1 cellular context compared by ENCODE assay signal in the genomic region with DNA sequence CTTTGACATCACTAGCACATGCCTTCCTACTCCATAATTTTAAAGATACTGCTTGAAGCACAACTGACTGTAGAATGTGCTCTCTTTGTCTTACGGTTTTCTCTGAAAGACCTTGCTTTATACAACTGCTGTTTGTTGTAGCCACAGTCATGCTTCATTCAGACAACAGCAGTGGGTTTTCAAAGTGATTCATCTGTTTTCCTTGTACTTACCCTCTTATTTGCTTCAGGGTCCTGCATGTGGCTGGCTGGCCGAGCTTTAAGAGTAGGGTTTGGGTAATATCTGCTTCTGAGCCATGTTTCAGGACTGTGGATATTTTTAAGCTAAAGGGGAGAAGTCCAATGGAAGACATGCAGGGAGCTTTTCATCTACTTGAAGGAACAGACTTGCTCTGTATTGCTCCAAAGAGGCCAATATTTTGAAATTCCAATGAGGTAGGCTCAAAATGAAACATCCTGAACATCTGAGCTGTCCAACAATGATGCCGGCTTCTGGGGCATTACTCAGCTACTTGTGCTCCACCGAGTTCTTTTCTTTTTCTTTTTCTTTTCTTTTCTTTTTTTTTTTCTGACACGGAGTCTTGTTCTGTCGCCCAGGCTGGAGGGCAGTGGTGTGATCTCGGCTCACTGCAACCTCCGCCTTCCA.
TF ChIP-seq lines count a peak whose summit lies in the region.

No MANE protein-coding gene starts in this region.

TF ChIP-seq in IMR-90, 13 proteins besides CTCF, POLR2A, EP300 and RAD21 (continued from another document):
- TF ChIP-seq CEBPB (IDR thresholded peaks at IDR 0.05; ENCODE audit: low read depth, low read length): peak; percentile 19; the same call in 1 of the 2 replicates
